ENCODE assay signal across 19 cellular contexts in genomic region chr10:120474956-120475355, GRCh38. TPM values are rescaled to one million over a fixed set of nuclear protein-coding genes. Genes with fewer than 3 reads are reported as not detected.
A peak's percentile ranks its signal among the peaks of the same experiment; 100 is the strongest.
DNase-seq lines count a peak whose midpoint lies in the region; TF ChIP-seq lines count a peak whose summit lies in the region.
"Had no signal": no experiment of that assay in that cellular context is flagged by ENCODE, and none has a peak within 500 bp of the region (broad histone marks: within the 10 kb centered on the region; RNA-seq: fewer than 3 reads in every experiment).

No MANE protein-coding gene starts in this region.

- peak; percentile 48 for DNase-seq in NCI-H2171 (lab: John Stamatoyannopoulos, UW)
- peak; percentile 31 for DNase-seq in NCI-H82 treated with DMSO at 0.1 percent for 48 hours (lab: John Stamatoyannopoulos, UW; ENCODE audit: unreplicated experiment)
- peak; percentile 72 for DNase-seq in WERI-Rb-1
- DNase-seq in effector CD4-positive, alpha-beta T cell = no peak
- DNase-seq in transverse colon = no peak
- DNase-seq in H7 = no peak
- DNase-seq: C1 segment of cervical spinal cord; CD4-positive, CD25-positive, alpha-beta regulatory T cell; CD8-positive, alpha-beta memory T cell; COR-L47; DMS 273 treated with DMSO at 0.1 percent for 48 hours; DMS53; DND-41; EL; GM23248; HCEC 1CT had no signal

- no peak for TF ChIP-seq EP300 in transverse colon (IDR thresholded peaks at IDR 0.05; ENCODE audit: low read depth)

- no peak for TF ChIP-seq CTCF in WERI-Rb-1 (IDR thresholded peaks at IDR 0.05; ENCODE audit: low read depth, low read length)
- TF ChIP-seq CTCF in transverse colon (IDR thresholded peaks at IDR 0.05) = no peak

- TF ChIP-seq POLR2A in transverse colon (IDR thresholded peaks at IDR 0.05) = no peak

- intact Hi-C loops in transverse colon (cut with DNase I; ENCODE audit: low total_unique reads) = loop anchor here (1.0 kb wide), 1 partner anchor 47 kb away; no protein-coding TSS in a partner anchor

- H3K36me3 ChIP-seq in WERI-Rb-1 (no peaks in the 10 kb centered on the region), transverse colon (no peaks in the 10 kb centered on the region), H7 (replicated peaks; ENCODE audit: control insufficient read depth, insufficient read depth, low read length) (no peaks in the 10 kb centered on the region)

- H3K27me3 ChIP-seq in WERI-Rb-1 (ENCODE audit: insufficient read depth, low read depth, severe bottlenecking) = no peaks in the 10 kb centered on the region
- peaks cover 5% of the 10 kb centered on the region for H3K27me3 ChIP-seq in transverse colon
- H3K27me3 ChIP-seq in H7 (ENCODE audit: control insufficient read depth, insufficient read depth, low read length) = no peaks in the 10 kb centered on the region

- in situ Hi-C loops in transverse colon (cut with MboI; ENCODE audit: low pct_ligation_motif_present in 1 of 4, low pct_unique_long_range_greater_than_20kb in 1 of 4, low sequenced_read_pairs in 3 of 4) = no loop called here

- H3K4me3 ChIP-seq in WERI-Rb-1 (ENCODE audit: low read depth, low read length) (no peak overlapping the region), transverse colon (no peak overlapping the region), H7 (ENCODE audit: insufficient read depth, low read depth, low read length) (no peak overlapping the region)
- H3K4me3 ChIP-seq: GM23248 had no signal

- 58 to 67% methylated on average over 1 of the region's 1 CpG for WGBS in transverse colon (ENCODE audit: low coverage in 1 of 2), 2 donors

- H3K27ac ChIP-seq in WERI-Rb-1 (peak overlapping the region; percentile 60), transverse colon (no peak overlapping the region)
- H3K27ac ChIP-seq: GM23248, HL-60 had no signal

- H3K9me3 ChIP-seq in WERI-Rb-1 (ENCODE audit: severe bottlenecking) = no peaks in the 10 kb centered on the region
- H3K9me3 ChIP-seq in transverse colon = no peaks in the 10 kb centered on the region

- H3K4me1 ChIP-seq in transverse colon = no peaks in the 10 kb centered on the region

RNA-seq across cellular contexts. Expression of gene PLPP4, which starts 17.9 kb away (rescaled TPM):
- total RNA-seq in transverse colon = under 1 TPM in 2 of 4 donors, not detected in 2; 0.41 to 0.79 TPM
- total RNA-seq in H7 (2014; rRNA removed; shearing (Covaris generic)) = 3.5 TPM in 1 of 2 replicates, not detected in the other
- total RNA-seq: B cell; CD4-positive, CD25-positive, alpha-beta regulatory T cell; CD8-positive, alpha-beta memory T cell; G401 had no signal

Comparison
In these comparisons a context has a peak if more than half of its experiments do, and no peak if none do; other contexts are left out.
1. DNase-seq: peak in NCI-H2171 (single experiment), NCI-H82 treated with DMSO at 0.1 percent for 48 hours (single experiment) and WERI-Rb-1 (single experiment); none in effector CD4-positive, alpha-beta T cell (single experiment), transverse colon (single experiment) and H7 (single experiment).